17 cellular contexts compared by ENCODE assay signal in genomic region chr4:165472943-165473676, GRCh38.
DNase-seq lines count a peak whose midpoint lies in the region; ATAC-seq and TF ChIP-seq lines count a peak whose summit lies in the region.
"Had no signal": no experiment of that assay in that cellular context is flagged by ENCODE, and none has a peak within 500 bp of the region (broad histone marks: within the 10 kb centered on the region; RNA-seq: fewer than 3 reads in every experiment).

No MANE protein-coding gene starts in this region.

- no peak overlapping the region for H3K4me2 ChIP-seq in OCI-LY7 (ENCODE audit: low read length)
- H3K4me2 ChIP-seq: PC-9 had no signal

- WGBS in endodermal cell (ENCODE audit: insufficient coverage in 1 of 2, insufficient read length in 1 of 2), 2 experiments: 78 to 100% methylated on average over 2 of the region's 2 CpGs

- H3K79me2 ChIP-seq in OCI-LY7 (ENCODE audit: insufficient read depth, low read depth, low read length): no peaks in the 10 kb centered on the region

- no peaks in the 10 kb centered on the region for H3K9me2 ChIP-seq in OCI-LY7 (ENCODE audit: insufficient read depth, low read length)

- POLR2A ChIA-PET in MCF 10A (lab: Yijun Ruan, JAX): interaction anchor here (0.8 kb wide), 1 partner anchor 360 kb away, joined by 5 read pairs; the partner anchor contains the start of gene TMEM192
- POLR2A ChIA-PET in OCI-LY7 (lab: Charles Lee): no interaction called here

- H3K27ac ChIP-seq in breast epithelium: no peak overlapping the region
- H3K27ac ChIP-seq in OCI-LY7 (ENCODE audit: low read depth, low read length, poor library complexity, severe bottlenecking): no peak overlapping the region
- no peak overlapping the region for H3K27ac ChIP-seq in endodermal cell (ENCODE audit: low read depth, low read length)
- H3K27ac ChIP-seq: PC-9 had no signal

- no peaks in the 10 kb centered on the region for H3K36me3 ChIP-seq in breast epithelium
- H3K36me3 ChIP-seq in OCI-LY7 (ENCODE audit: insufficient read depth, low read length): no peaks in the 10 kb centered on the region
- peaks cover 100% of the 10 kb centered on the region for H3K36me3 ChIP-seq in endodermal cell (ENCODE audit: control insufficient read depth, insufficient read depth, low read length)

- no peak overlapping the region for H3K9ac ChIP-seq in endodermal cell (ENCODE audit: extremely low read depth, low read length, poor library complexity, severe bottlenecking)

- H3K4me1 ChIP-seq in breast epithelium (no peaks in the 10 kb centered on the region), OCI-LY7 (ENCODE audit: insufficient read depth, low read length, poor library complexity, severe bottlenecking) (no peaks in the 10 kb centered on the region), endodermal cell (ENCODE audit: control insufficient read depth, insufficient read depth, low read length) (no peaks in the 10 kb centered on the region)

- BruUV-seq in MCF 10A (replicated peaks; lab: Mats Ljungman, UMichigan) (no TSS peak), OCI-LY7 (replicated peaks; lab: Mats Ljungman, UMichigan) (no TSS peak)

- no peaks in the 10 kb centered on the region for H4K20me1 ChIP-seq in OCI-LY7 (ENCODE audit: insufficient read depth, low read length)

- no peak for ATAC-seq in HG03571 (IDR thresholded peaks at IDR 0.05; ENCODE audit: unreplicated experiment)
- no peak for ATAC-seq in SK-N-SH treated with all-trans-retinoic acid at 6 μM for 48 hours

- H3K27me3 ChIP-seq in breast epithelium (no peaks in the 10 kb centered on the region), endodermal cell (ENCODE audit: control insufficient read depth, insufficient read depth, low read length, poor library complexity, severe bottlenecking) (no peaks in the 10 kb centered on the region)

- no peak overlapping the region for H2AFZ ChIP-seq in OCI-LY7 (ENCODE audit: low read length)
- H2AFZ ChIP-seq: PC-9 had no signal

- no peak for TF ChIP-seq POLR2A in breast epithelium (IDR thresholded peaks at IDR 0.05)

- H3K36me3 Mint-ChIP-seq in MCF 10A (ENCODE audit: insufficient read depth, unreplicated experiment) (no peaks in the 10 kb centered on the region), endodermal cell (ENCODE audit: low read depth) (no peaks in the 10 kb centered on the region)
- H3K36me3 Mint-ChIP-seq: CD14-positive monocyte had no signal

- CTCF ChIA-PET in MCF 10A (lab: Yijun Ruan, JAX): interaction anchor here (0.7 to 2.3 kb wide), 5 partner anchors 8 to 342 kb away, joined by 3 to 13 read pairs (median 4); no protein-coding TSS in a partner anchor
- CTCF ChIA-PET in OCI-LY7 (lab: Charles Lee; ENCODE audit: unreplicated experiment): interaction anchor here (0.6 kb wide), 1 partner anchor 342 kb away, joined by 3 read pairs; no protein-coding TSS in a partner anchor

- H3K27me3 Mint-ChIP-seq in MCF 10A (ENCODE audit: insufficient read depth, unreplicated experiment) (no peaks in the 10 kb centered on the region), endodermal cell (ENCODE audit: insufficient read depth) (no peaks in the 10 kb centered on the region)

- H3K4me3 ChIP-seq in breast epithelium (no peak overlapping the region), OCI-LY7 (ENCODE audit: low read depth, low read length, poor library complexity, severe bottlenecking) (no peak overlapping the region), endodermal cell (ENCODE audit: low read length) (peak overlapping the region; percentile 71)
- H3K4me3 ChIP-seq: PC-9 had no signal

- TF ChIP-seq CTCF in MCF 10A (IDR thresholded peaks at IDR 0.05; ENCODE audit: unreplicated experiment) (no peak), breast epithelium (IDR thresholded peaks at IDR 0.05) (no peak), OCI-LY7 (conservative IDR thresholded peaks at IDR 0.05; ENCODE audit: low read length) (no peak), endodermal cell (conservative IDR thresholded peaks at IDR 0.05) (no peak)

- H3K9me3 Mint-ChIP-seq in MCF 10A (ENCODE audit: unreplicated experiment) (no peaks in the 10 kb centered on the region), endodermal cell (no peaks in the 10 kb centered on the region)

- H3K9me3 ChIP-seq in breast epithelium (peaks cover 0 to 20% of the 10 kb centered on the region in 2 donors), OCI-LY7 (ENCODE audit: low read length) (peaks cover 23% of the 10 kb centered on the region; the same call in 1 of the 2 replicates), endodermal cell (ENCODE audit: control insufficient read depth, low read length) (peaks cover 87% of the 10 kb centered on the region)

- intact Hi-C loops in MCF 10A (cut with micrococcal nuclease): no loop called here
- intact Hi-C loops in breast epithelium (cut with DNase I; ENCODE audit: low total_unique reads): no loop called here
- intact Hi-C loops in OCI-LY7 (cut with micrococcal nuclease; ENCODE audit: unreplicated experiment): no loop called here

- H3K4me1 Mint-ChIP-seq in MCF 10A (ENCODE audit: insufficient read depth, unreplicated experiment) (no peaks in the 10 kb centered on the region), endodermal cell (no peaks in the 10 kb centered on the region)
- H3K4me1 Mint-ChIP-seq: CD14-positive monocyte had no signal

- H3K4me3 Mint-ChIP-seq in MCF 10A (ENCODE audit: unreplicated experiment): no peak overlapping the region
- no peak overlapping the region for H3K4me3 Mint-ChIP-seq in endodermal cell
- H3K4me3 Mint-ChIP-seq: CD14-positive monocyte had no signal

- H3K27ac Mint-ChIP-seq in MCF 10A (ENCODE audit: low read depth, unreplicated experiment) (no peak overlapping the region), endodermal cell (no peak overlapping the region)
- H3K27ac Mint-ChIP-seq: CD14-positive monocyte had no signal

- DNase-seq in MCF 10A (ENCODE audit: unreplicated experiment): peak; percentile 16
- no peak for DNase-seq in breast epithelium (ENCODE audit: low spot score in 2 of 2)
- DNase-seq in OCI-LY7 (ENCODE audit: low spot score): peak; percentile 7
- DNase-seq in endodermal cell: no peak
- DNase-seq in C1 segment of cervical spinal cord (lab: John Stamatoyannopoulos, UW): no peak
- DNase-seq: COR-L47, DMS53, HCEC 1CT, MM.1S, NCI-H1105, NCI-H187, NCI-H446, NCI-H69, PC-9 had no signal

TF ChIP-seq in SK-N-SH treated with all-trans-retinoic acid at 6 μM for 48 hours, 23 proteins besides CTCF, POLR2A, EP300 and RAD21:
- TF ChIP-seq GLIS3 (CRISPR knock-in tag; IDR thresholded peaks at IDR 0.05) (no peak), ZFP3 (CRISPR knock-in tag; IDR thresholded peaks at IDR 0.05) (no peak), PATZ1 (CRISPR knock-in tag; IDR thresholded peaks at IDR 0.05; ENCODE audit: borderline replicate concordance) (no peak)

Comparison
In these comparisons a context has a peak if more than half of its experiments do, and no peak if none do; other contexts are left out.
1. DNase-seq: peak in MCF 10A (single experiment) and OCI-LY7 (single experiment); none in breast epithelium (0 of 2), endodermal cell (single experiment) and C1 segment of cervical spinal cord (0 of 14).